30 cellular contexts compared by ENCODE assay signal in genomic region chr14:50997712-50998111, GRCh38. TPM values are rescaled to one million over a fixed set of nuclear protein-coding genes. Genes with fewer than 3 reads are reported as not detected.
"Had no signal": no experiment of that assay in that cellular context is flagged by ENCODE, and none has a peak within 500 bp of the region (broad histone marks: within the 10 kb centered on the region; RNA-seq: fewer than 3 reads in every experiment).

No MANE protein-coding gene starts in this region.

- H3K4me3 Mint-ChIP-seq: activated naive CD8-positive, alpha-beta T cell; brain; naive thymus-derived CD8-positive, alpha-beta T cell; neural crest cell; stimulated activated naive CD8-positive, alpha-beta T cell treated with anti-CD3 and anti-CD28 coated beads, Interleukin-15, Interleukin-2, amounts not matched to agents 100 ng/mL and 50 ng/mL, for 24 hours had no signal

- FAIRE-seq: kidney, pancreas, TTC549 had no signal

- H3K36me3 ChIP-seq: pancreas, prostate gland, thoracic aorta, upper lobe of left lung had no signal

- H3K27ac ChIP-seq: coronary artery, pancreas, prostate gland, thoracic aorta, upper lobe of left lung, VCaP had no signal

- H3K4me1 ChIP-seq: pancreas, prostate gland, upper lobe of left lung had no signal

- H3K4me1 Mint-ChIP-seq: naive thymus-derived CD8-positive, alpha-beta T cell had no signal

- H3K27me3 Mint-ChIP-seq: activated naive CD8-positive, alpha-beta T cell; brain; naive thymus-derived CD8-positive, alpha-beta T cell; stimulated activated naive CD8-positive, alpha-beta T cell treated with anti-CD3 and anti-CD28 coated beads, Interleukin-15, Interleukin-2, amounts not matched to agents 100 ng/mL and 50 ng/mL, for 24 hours had no signal

- H3K27ac Mint-ChIP-seq: activated naive CD8-positive, alpha-beta T cell; naive thymus-derived CD8-positive, alpha-beta T cell; stimulated activated naive CD8-positive, alpha-beta T cell treated with anti-CD3 and anti-CD28 coated beads, Interleukin-15, Interleukin-2, amounts not matched to agents 100 ng/mL and 50 ng/mL, for 24 hours had no signal

- H3K9me3 ChIP-seq: pancreas, prostate gland, thoracic aorta, upper lobe of left lung had no signal

- H3K36me3 Mint-ChIP-seq: activated naive CD8-positive, alpha-beta T cell had no signal

- ATAC-seq: activated CD4-positive, CD25-positive, alpha-beta regulatory T cell treated with anti-CD3 and anti-CD28 coated beads, Interleukin-2, amount 50 U/mL, for 24 hours; left colon; naive thymus-derived CD8-positive, alpha-beta T cell; pancreas had no signal

- H3K4me3 ChIP-seq: coronary artery, dorsolateral prefrontal cortex, lung, pancreas, prostate gland, thoracic aorta, upper lobe of left lung had no signal

- H3K9me3 Mint-ChIP-seq: naive thymus-derived CD8-positive, alpha-beta T cell; neural crest cell; stimulated activated naive CD8-positive, alpha-beta T cell treated with anti-CD3 and anti-CD28 coated beads, Interleukin-15, Interleukin-2, amounts not matched to agents 100 ng/mL and 50 ng/mL, for 24 hours had no signal

- H3K27me3 ChIP-seq: dorsolateral prefrontal cortex, pancreas, upper lobe of left lung had no signal

- DNase-seq: activated CD4-positive, alpha-beta T cell treated with anti-CD3 and anti-CD28 coated beads for 48 hours; activated CD4-positive, alpha-beta T cell treated with anti-CD3 and anti-CD28 coated beads, Interleukin-2, amount 50 U/mL, for 48 hours; activated CD8-positive, alpha-beta memory T cell treated with anti-CD3 and anti-CD28 coated beads for 24 hours; activated effector memory CD4-positive, alpha-beta T cell treated with Interleukin-2 at 50 U/mL for 16 hours; activated naive CD4-positive, alpha-beta T cell treated with Interleukin-2 at 50 U/mL for 16 hours; anterior cingulate cortex; dorsolateral prefrontal cortex; effector memory CD4-positive, alpha-beta T cell; head of caudate nucleus; hippocampal formation; kidney; left colon; midbrain; naive thymus-derived CD8-positive, alpha-beta T cell; nucleus accumbens; pancreas; stimulated activated CD4-positive, alpha-beta T cell treated with anti-CD3 and anti-CD28 coated beads, Interleukin-4, amount 100 ng/mL, for 1 hour; upper lobe of left lung had no signal

RNA-seq across cellular contexts. Expression of gene PYGL, which starts 53.4 kb away (rescaled TPM):
- total RNA-seq: T-helper 1 cell treated with Interleukin-12 subunit alpha and Interleukin-12 subunit beta and Interleukin-4 antibody, amounts not matched to agents 30 ng/mL and 1 ng/mL, for 36 hours had no signal
